In the genomic region with DNA sequence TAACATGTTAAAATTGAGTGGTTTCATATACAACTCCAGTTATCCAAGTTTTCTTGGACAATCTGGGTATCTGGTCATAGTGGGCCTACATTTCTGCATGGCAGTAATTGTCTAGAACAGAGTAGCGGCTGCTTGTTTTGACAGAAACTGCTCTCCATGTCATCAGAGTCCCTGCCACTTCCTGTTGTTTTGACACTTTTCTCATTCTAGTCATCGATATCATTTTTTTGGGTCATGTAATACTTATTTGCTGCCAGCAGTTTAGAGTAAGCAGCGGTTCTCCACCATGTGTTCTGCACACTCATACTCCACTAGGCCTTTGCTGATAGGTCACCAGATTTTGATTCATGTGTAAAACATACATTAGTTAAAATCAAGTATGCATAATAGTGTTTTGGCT, we compare ENCODE assay signal across 11 cellular contexts.
DNase-seq lines count a peak whose midpoint lies in the region; ATAC-seq and TF ChIP-seq lines count a peak whose summit lies in the region.
"Had no signal": no experiment of that assay in that cellular context is flagged by ENCODE, and none has a peak within 500 bp of the region (broad histone marks: within the 10 kb centered on the region; RNA-seq: fewer than 3 reads in every experiment).

No MANE protein-coding gene starts in this region.

- no peaks in the 10 kb centered on the region for H4K20me1 ChIP-seq in osteoblast (ENCODE audit: insufficient read depth, low read length)

- H3K9me3 Mint-ChIP-seq in activated CD4-positive, alpha-beta memory T cell treated with anti-CD3 and anti-CD28 coated beads for 36 hours: peaks cover 16% of the 10 kb centered on the region

- no peak overlapping the region for H3K4me3 ChIP-seq in osteoblast (ENCODE audit: insufficient read depth, low read length)
- H3K4me3 ChIP-seq in suprapubic skin: no peak overlapping the region
- H3K4me3 ChIP-seq: A549 had no signal

- 82% methylated on average over 3 of the region's 3 CpGs for WGBS in suprapubic skin

- H3K9me3 ChIP-seq in osteoblast (ENCODE audit: low read depth, low read length) (no peaks in the 10 kb centered on the region), suprapubic skin (no peaks in the 10 kb centered on the region)
- H3K9me3 ChIP-seq: A549 had no signal

- peaks cover 27% of the 10 kb centered on the region for H3K36me3 Mint-ChIP-seq in activated CD4-positive, alpha-beta memory T cell treated with anti-CD3 and anti-CD28 coated beads for 36 hours

- H3K4me3 Mint-ChIP-seq in activated CD4-positive, alpha-beta memory T cell treated with anti-CD3 and anti-CD28 coated beads for 36 hours: peak overlapping the region; percentile 23

- peaks cover 72% of the 10 kb centered on the region for H3K4me1 Mint-ChIP-seq in activated CD4-positive, alpha-beta memory T cell treated with anti-CD3 and anti-CD28 coated beads for 36 hours (ENCODE audit: low read depth)

- CTCF ChIA-PET in activated CD4-positive, alpha-beta memory T cell treated with anti-CD3 and anti-CD28 coated beads for 36 hours (lab: Charles Lee): interaction anchor here (0.9 to 2.2 kb wide), 4 partner anchors 18 to 80 kb away, joined by 3 to 12 read pairs (median 4); no protein-coding TSS in a partner anchor

- POLR2A ChIA-PET in activated CD4-positive, alpha-beta memory T cell treated with anti-CD3 and anti-CD28 coated beads for 36 hours (lab: Charles Lee): interaction anchor here (1.6 kb wide), 1 partner anchor 167 kb away, joined by 7 read pairs; no protein-coding TSS in a partner anchor

- peak overlapping the region; percentile 98 for H3K27ac Mint-ChIP-seq in activated CD4-positive, alpha-beta memory T cell treated with anti-CD3 and anti-CD28 coated beads for 36 hours

- no peaks in the 10 kb centered on the region for H3K27me3 Mint-ChIP-seq in activated CD4-positive, alpha-beta memory T cell treated with anti-CD3 and anti-CD28 coated beads for 36 hours

- intact Hi-C loops in activated CD4-positive, alpha-beta memory T cell treated with anti-CD3 and anti-CD28 coated beads for 36 hours (cut with micrococcal nuclease): loop anchor here (1.0 to 2.0 kb wide), 7 partner anchors 71 to 699 kb away; a partner anchor contains a TSS

- H3K4me2 ChIP-seq in osteoblast (ENCODE audit: insufficient read depth, low read length): no peak overlapping the region
- H3K4me2 ChIP-seq: A549 had no signal

- DNase-seq in activated CD8-positive, alpha-beta memory T cell treated with anti-CD3 and anti-CD28 coated beads, Interleukin-2, amount 50 U/mL, for 1 hour (ENCODE audit: extremely low read depth): peak; percentile 31
- DNase-seq in activated CD8-positive, alpha-beta memory T cell treated with anti-CD3 and anti-CD28 coated beads, Interleukin-2, amount 50 U/mL, for 4 hours: no peak
- peak; percentile 62 for DNase-seq in activated CD4-positive, alpha-beta memory T cell treated with anti-CD3 and anti-CD28 coated beads for 36 hours
- peak; percentile 43 for DNase-seq in osteoblast (ENCODE audit: insufficient read length, low spot score, missing footprints)
- DNase-seq in DMS53 (lab: John Stamatoyannopoulos, UW): no peak
- DNase-seq in suprapubic skin (ENCODE audit: low spot score in 2 of 2): no peak
- DNase-seq in NCI-H1930 (lab: John Stamatoyannopoulos, UW): no peak
- DNase-seq: mesendoderm, T1000 had no signal

- H3K27ac ChIP-seq in osteoblast (ENCODE audit: low read depth, low read length): no peak overlapping the region
- H3K27ac ChIP-seq in suprapubic skin: no peak overlapping the region
- H3K27ac ChIP-seq: A549 had no signal

- H3K4me1 ChIP-seq in osteoblast (ENCODE audit: insufficient read depth, low read length): peaks cover 9% of the 10 kb centered on the region
- H3K4me1 ChIP-seq in suprapubic skin: peaks cover 7% of the 10 kb centered on the region
- H3K4me1 ChIP-seq: A549 had no signal

- ATAC-seq in HG02981 (IDR thresholded peaks at IDR 0.05; ENCODE audit: unreplicated experiment): peak; percentile 42
- ATAC-seq: A549 had no signal

- TF ChIP-seq EP300 in suprapubic skin (IDR thresholded peaks at IDR 0.05): no peak

- H3K27me3 ChIP-seq in osteoblast (ENCODE audit: insufficient read depth, low read length) (no peaks in the 10 kb centered on the region), suprapubic skin (no peaks in the 10 kb centered on the region)

- no peak for TF ChIP-seq CTCF in osteoblast (IDR thresholded peaks at IDR 0.05; ENCODE audit: extremely low read depth, low read depth, low read length)
- no peak for TF ChIP-seq CTCF in suprapubic skin (IDR thresholded peaks at IDR 0.05)

- H2AFZ ChIP-seq in osteoblast (ENCODE audit: low read length): no peak overlapping the region

- H3K36me3 ChIP-seq in osteoblast (ENCODE audit: insufficient read depth, low read length) (no peaks in the 10 kb centered on the region), suprapubic skin (no peaks in the 10 kb centered on the region)

- no peak for TF ChIP-seq POLR2A in suprapubic skin (IDR thresholded peaks at IDR 0.05)

- no peaks in the 10 kb centered on the region for H3K79me2 ChIP-seq in osteoblast (ENCODE audit: insufficient read depth, low read length)

Comparison
In these comparisons a context has a peak if more than half of its experiments do, and no peak if none do; other contexts are left out.
1. DNase-seq: peak in activated CD8-positive, alpha-beta memory T cell treated with anti-CD3 and anti-CD28 coated beads, Interleukin-2, amount 50 U/mL, for 1 hour (single experiment), activated CD4-positive, alpha-beta memory T cell treated with anti-CD3 and anti-CD28 coated beads for 36 hours (single experiment) and osteoblast (single experiment); none in activated CD8-positive, alpha-beta memory T cell treated with anti-CD3 and anti-CD28 coated beads, Interleukin-2, amount 50 U/mL, for 4 hours (single experiment), DMS53 (single experiment), suprapubic skin (0 of 2) and NCI-H1930 (0 of 2).